In genomic region chr2:241686322-241686648, GRCh38 we compare ENCODE assay signal across 8 cellular contexts. TPM values are rescaled to one million over a fixed set of nuclear protein-coding genes. Genes with fewer than 3 reads are reported as not detected.
DNase-seq lines count a peak whose midpoint lies in the region; ATAC-seq and TF ChIP-seq lines count a peak whose summit lies in the region.

No MANE protein-coding gene starts in this region.

- peak overlapping the region; percentile 82 for H3K4me3 ChIP-seq in GM06990 (replicated peaks; ENCODE audit: low read depth, low read length)
- peak overlapping the region; percentile 71 for H3K4me3 ChIP-seq in fibroblast of villous mesenchyme (ENCODE audit: low read depth, low read length)
- H3K4me3 ChIP-seq in sigmoid colon = peak overlapping the region; percentile 79 to 95 (median 84)

- intact Hi-C loops in sigmoid colon (cut with DNase I) = loop anchor here (2.0 to 5.0 kb wide), 3 partner anchors 15 to 369 kb away; partner anchors contain the start of genes ATG4B, HDLBP, SEPTIN2 and THAP4
- intact Hi-C loops in posterior cingulate gyrus (cut with DNase I) = loop anchor here (1.0 to 5.0 kb wide), 4 partner anchors 16 to 179 kb away; partner anchors contain the start of genes ATG4B, D2HGDH, ING5 and STK25

- peak overlapping the region; percentile 93 to 95 (median 94) for H3K27ac ChIP-seq in sigmoid colon

- no peak for TF ChIP-seq POLR2A in sigmoid colon (IDR thresholded peaks at IDR 0.05)

- no peaks in the 10 kb centered on the region for H3K27me3 ChIP-seq in GM06990 (replicated peaks; ENCODE audit: control insufficient read depth, insufficient read depth, low read length)
- no peaks in the 10 kb centered on the region for H3K27me3 ChIP-seq in sigmoid colon

- peak overlapping the region; percentile 89 for H3K4me3 Mint-ChIP-seq in T-helper 1 cell treated with Interleukin-12 subunit alpha and Interleukin-12 subunit beta and Interleukin-4 antibody, amounts not matched to agents 30 μg/mL and 1 μg/mL, for 36 hours

- no peaks in the 10 kb centered on the region for H3K9me3 ChIP-seq in sigmoid colon

- peak; percentile 7 for ATAC-seq in HG02623 (IDR thresholded peaks at IDR 0.05; ENCODE audit: unreplicated experiment)

- H3K4me1 ChIP-seq in sigmoid colon = peaks cover 0 to 40% (median 30%) of the 10 kb centered on the region in 4 donors

- H3K27me3 Mint-ChIP-seq in T-helper 1 cell treated with Interleukin-12 subunit alpha and Interleukin-12 subunit beta and Interleukin-4 antibody, amounts not matched to agents 30 μg/mL and 1 μg/mL, for 36 hours (ENCODE audit: low read depth) = no peaks in the 10 kb centered on the region

- no peak for TF ChIP-seq EP300 in sigmoid colon (IDR thresholded peaks at IDR 0.05)

- peak overlapping the region; percentile 75 for H3K27ac Mint-ChIP-seq in T-helper 1 cell treated with Interleukin-12 subunit alpha and Interleukin-12 subunit beta and Interleukin-4 antibody, amounts not matched to agents 30 μg/mL and 1 μg/mL, for 36 hours

- no peaks in the 10 kb centered on the region for H3K9me3 Mint-ChIP-seq in T-helper 1 cell treated with Interleukin-12 subunit alpha and Interleukin-12 subunit beta and Interleukin-4 antibody, amounts not matched to agents 30 μg/mL and 1 μg/mL, for 36 hours

- peaks cover 27% of the 10 kb centered on the region for H3K4me1 Mint-ChIP-seq in T-helper 1 cell treated with Interleukin-12 subunit alpha and Interleukin-12 subunit beta and Interleukin-4 antibody, amounts not matched to agents 30 μg/mL and 1 μg/mL, for 36 hours (ENCODE audit: low read depth)

- 0 to 1% methylated on average over 37 of the region's 37 CpGs for WGBS in sigmoid colon, 2 donors

- DNase-seq in GM06990 (ENCODE audit: extremely low read depth, insufficient read length) (no peak), fibroblast of villous mesenchyme (ENCODE audit: low read depth) (peak; percentile 11), sigmoid colon (no peak), hypothalamus (lab: John Stamatoyannopoulos, UW) (no peak), posterior cingulate gyrus (no peak)
- DNase-seq in NK-92 treated with Interleukin-12 subunit alpha and Interleukin-12 subunit beta, amount 100 ng/mL, for 24 hours (lab: John Stamatoyannopoulos, UW) = no peak

- peaks cover 17% of the 10 kb centered on the region for H3K36me3 Mint-ChIP-seq in T-helper 1 cell treated with Interleukin-12 subunit alpha and Interleukin-12 subunit beta and Interleukin-4 antibody, amounts not matched to agents 30 μg/mL and 1 μg/mL, for 36 hours (ENCODE audit: low read depth)

- H3K36me3 ChIP-seq in GM06990 (ENCODE audit: control insufficient read depth, insufficient read depth, low read length) = peaks cover 12% of the 10 kb centered on the region
- H3K36me3 ChIP-seq in sigmoid colon = peaks cover 0 to 21% (median 9%) of the 10 kb centered on the region in 4 donors

- no peak for TF ChIP-seq CTCF in GM06990 (IDR thresholded peaks at IDR 0.05; ENCODE audit: insufficient read depth, low read length, poor library complexity, severe bottlenecking)
- no peak for TF ChIP-seq CTCF in fibroblast of villous mesenchyme (IDR thresholded peaks at IDR 0.05; ENCODE audit: insufficient read depth, low read depth, low read length)
- no peak for TF ChIP-seq CTCF in sigmoid colon (IDR thresholded peaks at IDR 0.05)

RNA-seq across cellular contexts. Expression of gene DTYMK, which starts 0.3 kb away (rescaled TPM):
- total RNA-seq in fibroblast of villous mesenchyme = 33.2 and 40.9 TPM in 2 replicates
- 10 to 100 TPM in 2 of 4 donors, 1 to 10 TPM in 2; 7.4 to 13.8 (median 10.8) TPM for total RNA-seq in sigmoid colon
- 10 to 100 TPM; 18.6 to 53.0 (median 23.8) TPM for polyA plus RNA-seq in sigmoid colon

RNA-seq across cellular contexts. Expression of gene ING5, which starts 15.6 kb away (rescaled TPM):
- total RNA-seq in fibroblast of villous mesenchyme (13.2 and 21.2 TPM in 2 replicates), sigmoid colon (10 to 100 TPM; 21.1 to 49.8 (median 29.9) TPM)
- polyA plus RNA-seq in sigmoid colon = 10 to 100 TPM in 2 of 3 donors, 1 to 10 TPM in 1; 9.6 to 31.8 (median 20.1) TPM

RNA-seq across cellular contexts. Expression of gene D2HGDH, which starts 48.1 kb away (rescaled TPM):
- total RNA-seq in fibroblast of villous mesenchyme (13.4 and 18.0 TPM in 2 replicates), sigmoid colon (10 to 100 TPM; 10.7 to 26.9 (median 13.3) TPM)
- 10 to 100 TPM in 1 of 3 donors, 1 to 10 TPM in 2; 6.0 to 36.9 (median 8.6) TPM for polyA plus RNA-seq in sigmoid colon

RNA-seq across cellular contexts. Expression of gene ATG4B, which starts 48.8 kb away (rescaled TPM):
- total RNA-seq in fibroblast of villous mesenchyme (36.7 and 47.1 TPM in 2 replicates), sigmoid colon (10 to 100 TPM; 35.2 to 69.8 (median 45.2) TPM)
- polyA plus RNA-seq in sigmoid colon = 10 to 100 TPM; 27.6 to 70.7 (median 29.4) TPM

RNA-seq across cellular contexts. Expression of gene THAP4, which starts 49.3 kb away (rescaled TPM):
- 35.4 and 36.7 TPM in 2 replicates for total RNA-seq in fibroblast of villous mesenchyme
- 10 to 100 TPM; 28.9 to 44.7 (median 38.4) TPM for total RNA-seq in sigmoid colon
- polyA plus RNA-seq in sigmoid colon = 100 to 1,000 TPM in 2 of 3 donors, 10 to 100 TPM in 1; 69.3 to 112 (median 109) TPM
